In genomic region chr14:38203929-38204716, GRCh38 we compare ENCODE assay signal across 21 cellular contexts. TPM values are rescaled to one million over a fixed set of nuclear protein-coding genes. Genes with fewer than 3 reads are reported as not detected.
DNase-seq lines count a peak whose midpoint lies in the region; ATAC-seq, FAIRE-seq and TF ChIP-seq lines count a peak whose summit lies in the region.
"Had no signal": no experiment of that assay in that cellular context is flagged by ENCODE, and none has a peak within 500 bp of the region (broad histone marks: within the 10 kb centered on the region; RNA-seq: fewer than 3 reads in every experiment).

No MANE protein-coding gene starts in this region.

- no peak overlapping the region for H3K4me3 ChIP-seq in H1 (ENCODE audit: extremely low read depth in 1 of 4, insufficient read depth in 2 of 4, low read depth in 3 of 4, low read length in 4 of 4)
- H3K4me3 ChIP-seq in CD8-positive, alpha-beta memory T cell (ENCODE audit: low read length): no peak overlapping the region
- H3K4me3 ChIP-seq in heart right ventricle: no peak overlapping the region
- H3K4me3 ChIP-seq: BLaER1, MG63 had no signal

- H4K91ac ChIP-seq in H1 (replicated peaks; ENCODE audit: insufficient read length, low read length): no peak overlapping the region

- H3K79me2 ChIP-seq in H1 (ENCODE audit: control insufficient read depth in 1 of 2, insufficient read depth in 2 of 2, low read length in 2 of 2): no peaks in the 10 kb centered on the region

- H2AFZ ChIP-seq in H1 (ENCODE audit: low read length): no peak overlapping the region

- FAIRE-seq in H1 (lab: Jason Lieb, UNC): peak; percentile 28
- FAIRE-seq: GM12892, GM19239 had no signal

- H3K18ac ChIP-seq in H1 (ENCODE audit: extremely low read depth, low read length): no peak overlapping the region

- H2BK120ac ChIP-seq in H1 (replicated peaks; ENCODE audit: low read depth, low read length): no peak overlapping the region

- H3K9ac ChIP-seq in H1 (replicated peaks in 1 of 4; ENCODE audit: extremely low read depth in 1 of 4, low read depth in 3 of 4, low read length in 3 of 4): no peak overlapping the region
- H3K9ac ChIP-seq: BLaER1 had no signal

- H2BK20ac ChIP-seq in H1 (ENCODE audit: low read length): no peak overlapping the region

- H2BK12ac ChIP-seq in H1 (ENCODE audit: low read depth, low read length): no peak overlapping the region

- TF ChIP-seq POLR2A in H1 (IDR thresholded peaks at IDR 0.05; ENCODE audit: control extremely low read depth in 1 of 2, low read depth in 2 of 2, low read length in 2 of 2): peak; percentile 94 to 99

- peak overlapping the region; percentile 40 for H3K27ac Mint-ChIP-seq in HFFc6
- H3K27ac Mint-ChIP-seq in CD8-positive, alpha-beta memory T cell: no peak overlapping the region
- no peak overlapping the region for H3K27ac Mint-ChIP-seq in activated naive CD4-positive, alpha-beta T cell treated with anti-CD3 and anti-CD28 coated beads, Interleukin-2, amount 10 ng/mL, durations not matched to agents 7 days and 5 days
- H3K27ac Mint-ChIP-seq: T-helper 1 cell treated with Interleukin-12 subunit alpha and Interleukin-12 subunit beta and Interleukin-4 antibody, amounts not matched to agents 30 μg/mL and 1 μg/mL, for 36 hours had no signal

- TF ChIP-seq EP300 in H1 (IDR thresholded peaks at IDR 0.05; ENCODE audit: borderline replicate concordance in 1 of 2, low read depth in 2 of 2, low read length in 2 of 2): no peak

- no peak overlapping the region for H3K23ac ChIP-seq in H1 (ENCODE audit: insufficient read length)

- H3K36me3 Mint-ChIP-seq in HFFc6 (ENCODE audit: low read depth): peaks cover 16% of the 10 kb centered on the region; the same call in 1 of the 2 replicates
- H3K36me3 Mint-ChIP-seq in CD8-positive, alpha-beta memory T cell: no peaks in the 10 kb centered on the region
- no peaks in the 10 kb centered on the region for H3K36me3 Mint-ChIP-seq in activated naive CD4-positive, alpha-beta T cell treated with anti-CD3 and anti-CD28 coated beads, Interleukin-2, amount 10 ng/mL, durations not matched to agents 7 days and 5 days

- no peaks in the 10 kb centered on the region for H3K79me1 ChIP-seq in H1 (ENCODE audit: low read depth, low read length)

- peaks cover 4 to 21% (median 13%) of the 10 kb centered on the region in 4 experiments; a peak in 6 of 8 replicates for H3K36me3 ChIP-seq in H1 (ENCODE audit: control insufficient read depth in 2 of 4, insufficient read depth in 4 of 4, low read length in 3 of 4)
- no peaks in the 10 kb centered on the region for H3K36me3 ChIP-seq in CD8-positive, alpha-beta memory T cell (ENCODE audit: insufficient read depth, low read length)
- no peaks in the 10 kb centered on the region for H3K36me3 ChIP-seq in heart right ventricle
- H3K36me3 ChIP-seq: BLaER1, MG63 had no signal

- no peak overlapping the region for H4K5ac ChIP-seq in H1 (ENCODE audit: insufficient read length, low read depth, low read length)

- DNase-seq in DMS 273 treated with DMSO at 0.1 percent for 48 hours (lab: John Stamatoyannopoulos, UW) (peak; percentile 54), HFFc6 (no peak), NCI-H69 (lab: John Stamatoyannopoulos, UW) (peak; percentile 92), H1 (ENCODE audit: low read depth in 1 of 2, low spot score in 2 of 2) (no peak), heart right ventricle (no peak)
- no peak for DNase-seq in CD8-positive, alpha-beta memory T cell
- no peak for DNase-seq in activated naive CD4-positive, alpha-beta T cell treated with anti-CD3 and anti-CD28 coated beads, Interleukin-2, amount 10 ng/mL, durations not matched to agents 7 days and 5 days
- DNase-seq: DMS53, GOT3, KG1, MG63, NCI-H1436 treated with DMSO at 0.1 percent for 48 hours, NCI-H2107, NCI-H446 treated with DMSO at 0.1 percent for 48 hours had no signal

- H4K20me1 ChIP-seq in H1 (replicated peaks in 1 of 2; ENCODE audit: control insufficient read depth in 1 of 2, insufficient read depth in 2 of 2, low read length in 2 of 2): peaks cover 7 to 8% of the 10 kb centered on the region in 2 experiments
- H4K20me1 ChIP-seq: BLaER1 had no signal

- H2BK15ac ChIP-seq in H1 (ENCODE audit: low read length): no peak overlapping the region

- H3K14ac ChIP-seq in H1 (ENCODE audit: insufficient read length): no peak overlapping the region

- H3K27ac ChIP-seq in H1 (ENCODE audit: low read depth, low read length) (no peak overlapping the region), heart right ventricle (no peak overlapping the region)
- no peak overlapping the region for H3K27ac ChIP-seq in CD8-positive, alpha-beta memory T cell (ENCODE audit: low read depth, low read length)
- H3K27ac ChIP-seq: BLaER1, HL-60 had no signal

- ATAC-seq in heart right ventricle: no peak
- ATAC-seq: Panc1, Right ventricle myocardium inferior had no signal

- peaks cover 92% of the 10 kb centered on the region for H3K4me1 Mint-ChIP-seq in HFFc6 (ENCODE audit: low read depth)
- H3K4me1 Mint-ChIP-seq in CD8-positive, alpha-beta memory T cell: peaks cover 8 to 15% (median 14%) of the 10 kb centered on the region in 3 donors
- peaks cover 7% of the 10 kb centered on the region for H3K4me1 Mint-ChIP-seq in activated naive CD4-positive, alpha-beta T cell treated with anti-CD3 and anti-CD28 coated beads, Interleukin-2, amount 10 ng/mL, durations not matched to agents 7 days and 5 days

- H3K27me3 ChIP-seq in H1 (replicated peaks in 1 of 4; ENCODE audit: control insufficient read depth in 3 of 4, extremely low read depth in 1 of 4, insufficient read depth in 3 of 4, low read length in 3 of 4) (peaks cover 24 to 35% (median 32%) of the 10 kb centered on the region in 4 experiments), heart right ventricle (peaks cover 0 to 29% (median 26%) of the 10 kb centered on the region in 7 donors)
- peaks cover 16% of the 10 kb centered on the region for H3K27me3 ChIP-seq in CD8-positive, alpha-beta memory T cell (ENCODE audit: insufficient read depth, low read length, poor library complexity, severe bottlenecking)
- H3K27me3 ChIP-seq: BLaER1, MG63 had no signal

- no peak overlapping the region for H3K4ac ChIP-seq in H1 (replicated peaks; ENCODE audit: insufficient read length, low read depth, low read length)

- H3K9me3 ChIP-seq in H1 (ENCODE audit: insufficient read depth in 2 of 2, low read depth in 1 of 2, low read length in 1 of 2): peaks cover 0 to 4% of the 10 kb centered on the region in 2 experiments; a peak in 1 of 4 replicates
- no peaks in the 10 kb centered on the region for H3K9me3 ChIP-seq in CD8-positive, alpha-beta memory T cell (ENCODE audit: low read length)
- peaks cover 0 to 11% (median 2%) of the 10 kb centered on the region in 11 donors for H3K9me3 ChIP-seq in heart right ventricle
- H3K9me3 ChIP-seq: MG63 had no signal

- peaks cover 2% of the 10 kb centered on the region; the same call in 1 of the 2 replicates for H3K27me3 Mint-ChIP-seq in HFFc6 (ENCODE audit: insufficient read depth)
- H3K27me3 Mint-ChIP-seq in CD8-positive, alpha-beta memory T cell: peaks cover 23 to 31% of the 10 kb centered on the region in 2 donors
- peaks cover 41% of the 10 kb centered on the region for H3K27me3 Mint-ChIP-seq in activated naive CD4-positive, alpha-beta T cell treated with anti-CD3 and anti-CD28 coated beads, Interleukin-2, amount 10 ng/mL, durations not matched to agents 7 days and 5 days

- H3K4me3 Mint-ChIP-seq in HFFc6: no peak overlapping the region
- no peak overlapping the region for H3K4me3 Mint-ChIP-seq in CD8-positive, alpha-beta memory T cell
- H3K4me3 Mint-ChIP-seq in activated naive CD4-positive, alpha-beta T cell treated with anti-CD3 and anti-CD28 coated beads, Interleukin-2, amount 10 ng/mL, durations not matched to agents 7 days and 5 days: no peak overlapping the region
- H3K4me3 Mint-ChIP-seq: T-helper 1 cell treated with Interleukin-12 subunit alpha and Interleukin-12 subunit beta and Interleukin-4 antibody, amounts not matched to agents 30 μg/mL and 1 μg/mL, for 36 hours had no signal

- no peak overlapping the region for H2AK5ac ChIP-seq in H1 (ENCODE audit: low read depth, low read length)

- H3K56ac ChIP-seq in H1 (replicated peaks; ENCODE audit: insufficient read length, low read depth, low read length): no peak overlapping the region

- H4K8ac ChIP-seq in H1 (ENCODE audit: extremely low read depth, insufficient read depth, low read length): no peak overlapping the region

- TF ChIP-seq CTCF in HFFc6 (IDR thresholded peaks at IDR 0.05): no peak
- no peak for TF ChIP-seq CTCF in H1 (IDR thresholded peaks at IDR 0.05; ENCODE audit: control extremely low read depth in 1 of 3, insufficient read depth in 1 of 3, low read depth in 1 of 3, low read length in 3 of 3)
- no peak for TF ChIP-seq CTCF in heart right ventricle (IDR thresholded peaks at IDR 0.05)

- no peak for TF ChIP-seq RAD21 in H1 (IDR thresholded peaks at IDR 0.05 in 1 of 2, conservative IDR thresholded peaks at IDR 0.05 in 1 of 2; ENCODE audit: low read depth in 2 of 2, low read length in 2 of 2)

- no peak overlapping the region for H2BK5ac ChIP-seq in H1 (ENCODE audit: low read depth, low read length)

- peaks cover 6% of the 10 kb centered on the region for H3K23me2 ChIP-seq in H1 (ENCODE audit: low read depth, low read length)

- CTCF ChIA-PET in H1 (lab: Charles Lee; ENCODE audit: partially characterized antibody): interaction anchor here (1.4 to 1.6 kb wide), 2 partner anchors 214 to 397 kb away, joined by 3 to 5 read pairs; no protein-coding TSS in a partner anchor
- CTCF ChIA-PET in CD8-positive, alpha-beta memory T cell (lab: Charles Lee): no interaction called here
- CTCF ChIA-PET in activated naive CD4-positive, alpha-beta T cell treated with anti-CD3 and anti-CD28 coated beads, Interleukin-2, amount 10 ng/mL, durations not matched to agents 7 days and 5 days (lab: Charles Lee): no interaction called here

- H3K4me2 ChIP-seq in H1 (ENCODE audit: insufficient read depth in 1 of 2, low read depth in 2 of 2, low read length in 2 of 2): no peak overlapping the region
- H3K4me2 ChIP-seq: BLaER1 had no signal

- H3K9me3 Mint-ChIP-seq in HFFc6: peaks cover 4% of the 10 kb centered on the region
- peaks cover 0 to 5% (median 3%) of the 10 kb centered on the region in 5 donors for H3K9me3 Mint-ChIP-seq in CD8-positive, alpha-beta memory T cell
- no peaks in the 10 kb centered on the region for H3K9me3 Mint-ChIP-seq in activated naive CD4-positive, alpha-beta T cell treated with anti-CD3 and anti-CD28 coated beads, Interleukin-2, amount 10 ng/mL, durations not matched to agents 7 days and 5 days
- H3K9me3 Mint-ChIP-seq: T-helper 1 cell treated with Interleukin-12 subunit alpha and Interleukin-12 subunit beta and Interleukin-4 antibody, amounts not matched to agents 30 μg/mL and 1 μg/mL, for 36 hours had no signal

- 48% methylated on average over 2 of the region's 2 CpGs; no CpG with 5 or more reads in 1 of the 2 experiments for WGBS in H1 (ENCODE audit: extremely low coverage in 1 of 2, insufficient coverage in 1 of 2, insufficient read length in 1 of 2, insufficient replicate concordance in 2 of 2, low coverage in 1 of 2, low lambda C conversion rate in 2 of 2, missing lambda C conversion rate in 1 of 2), 2 experiments
- WGBS in heart right ventricle, 2 donors: 38 to 54% methylated on average over 2 of the region's 2 CpGs

- POLR2A ChIA-PET in H1 (lab: Charles Lee; ENCODE audit: partially characterized antibody): interaction anchor here (0.7 to 8.9 kb wide), 24 partner anchors 10 to 522 kb away, joined by 3 to 70 read pairs (median 4); partner anchors contain the start of gene CLEC14A
- POLR2A ChIA-PET in CD8-positive, alpha-beta memory T cell (lab: Charles Lee): no interaction called here

- H3K4me1 ChIP-seq in H1 (replicated peaks in 1 of 4; ENCODE audit: control insufficient read depth in 3 of 4, insufficient read depth in 4 of 4, low read length in 3 of 4) (peaks cover 3 to 16% (median 7%) of the 10 kb centered on the region in 4 experiments; a peak in 6 of 7 replicates), heart right ventricle (peaks cover 0 to 16% (median 10%) of the 10 kb centered on the region in 9 donors)
- no peaks in the 10 kb centered on the region for H3K4me1 ChIP-seq in CD8-positive, alpha-beta memory T cell (ENCODE audit: insufficient read depth, low read length)

- intact Hi-C loops in heart right ventricle (cut with DNase I): loop anchor here in 2 of 10 donors (10.0 kb wide), 2 partner anchors 219 to 299 kb away; no protein-coding TSS in a partner anchor

RNA-seq across cellular contexts. Expression of gene SSTR1, which starts 3.6 kb away (rescaled TPM):
- total RNA-seq in HFFc6 (2021; fragmentation: NEBNext Ultra II Directional; extraction: Animal tissue kit (Norgen Biotek cat#: 25700)): 100 to 1,000 TPM; 106 to 209 (median 120) TPM
- total RNA-seq in H1 (2021; fragmentation: NEBNext Ultra II Directional; extraction: Animal tissue kit (Norgen Biotek cat#: 25700)): 0.75 and 0.93 TPM in 2 replicates
- polyA plus RNA-seq in H1 (2011; rRNA removed) (0.82 and 1.3 TPM in 2 replicates), heart right ventricle (under 1 TPM; 0.22 to 0.48 TPM)
- polyA plus RNA-seq in H1 (2011; cell fraction: cytosol; rRNA removed): 0.63 TPM
- polyA plus RNA-seq in H1 (2011; cell fraction: nucleus; rRNA removed): 2.7 TPM
- polyA plus RNA-seq in H1 (2012, experiment 1 of 2): 0.52 to 0.83 TPM (median 0.59 TPM) in 4 replicates
- 0.24 TPM for polyA plus RNA-seq in H1 (2012, experiment 2 of 2)
- polyA plus RNA-seq in H1 (2013, experiment 1 of 2): 0.79 TPM
- 0.72 TPM for polyA plus RNA-seq in H1 (2013, experiment 2 of 2)
- 0.85 and 1.4 TPM in 2 replicates for polyA minus RNA-seq in H1 (2011; rRNA and poly(A)+ RNA removed)
- polyA minus RNA-seq in H1 (2011; cell fraction: cytosol; rRNA and poly(A)+ RNA removed): 1.5 TPM
- polyA minus RNA-seq in H1 (2011; cell fraction: nucleus; rRNA and poly(A)+ RNA removed): 2.4 TPM
- not detected for total RNA-seq in CD8-positive, alpha-beta memory T cell
- not detected for polyA plus RNA-seq in CD8-positive, alpha-beta memory T cell
- 1 to 10 TPM in 3 of 10 donors, under 1 TPM in 7; 0.47 to 1.8 (median 0.65) TPM for total RNA-seq in heart right ventricle

RNA-seq across cellular contexts. Expression of gene CLEC14A, which starts 51.8 kb away (rescaled TPM):
- under 1 TPM in 2 of 6 experiments, not detected in 4; 0.08 to 0.12 TPM for total RNA-seq in HFFc6 (2021; fragmentation: NEBNext Ultra II Directional; extraction: Animal tissue kit (Norgen Biotek cat#: 25700))
- total RNA-seq in H1 (2021; fragmentation: NEBNext Ultra II Directional; extraction: Animal tissue kit (Norgen Biotek cat#: 25700)): 0.13 TPM in 2 replicates
- 0.09 and 0.17 TPM in 2 replicates for polyA plus RNA-seq in H1 (2011; rRNA removed)
- polyA plus RNA-seq in H1 (2011; cell fraction: cytosol; rRNA removed): 0.16 TPM
- 0.11 TPM for polyA plus RNA-seq in H1 (2011; cell fraction: nucleus; rRNA removed)
- polyA plus RNA-seq in H1 (2012, experiment 1 of 2): 0.15 to 0.17 TPM in 2 of 4 replicates, not detected in the others
- polyA plus RNA-seq in H1 (2012, experiment 2 of 2): 0.10 TPM
- 0.06 TPM for polyA plus RNA-seq in H1 (2013, experiment 1 of 2)
- 0.04 TPM for polyA plus RNA-seq in H1 (2013, experiment 2 of 2)
- not detected in 2 replicates for polyA minus RNA-seq in H1 (2011; rRNA and poly(A)+ RNA removed)
- not detected for polyA minus RNA-seq in H1 (2011; cell fraction: cytosol; rRNA and poly(A)+ RNA removed)
- polyA minus RNA-seq in H1 (2011; cell fraction: nucleus; rRNA and poly(A)+ RNA removed): not detected
- not detected for total RNA-seq in CD8-positive, alpha-beta memory T cell
- polyA plus RNA-seq in CD8-positive, alpha-beta memory T cell: not detected
- 10 to 100 TPM; 26.6 to 45.9 (median 37.1) TPM for total RNA-seq in heart right ventricle
- polyA plus RNA-seq in heart right ventricle: 10 to 100 TPM; 18.4 to 71.8 TPM

Comparison
In these comparisons a context has a peak if more than half of its experiments do, and no peak if none do; other contexts are left out.
1. DNase-seq: peak in DMS 273 treated with DMSO at 0.1 percent for 48 hours (single experiment) and NCI-H69 (single experiment); none in HFFc6 (single experiment), H1 (0 of 2), CD8-positive, alpha-beta memory T cell (0 of 5), activated naive CD4-positive, alpha-beta T cell treated with anti-CD3 and anti-CD28 coated beads, Interleukin-2, amount 10 ng/mL, durations not matched to agents 7 days and 5 days (single experiment) and heart right ventricle (0 of 2).
2. RNA of gene SSTR1, which starts 3.6 kb away (total RNA-seq): 106 to 209 TPM in HFFc6; 0.75 to 0.93 TPM in H1, 0.47 to 1.8 TPM in heart right ventricle and not detected in CD8-positive, alpha-beta memory T cell; every median in the first group is over 10 times any median in the second.
3. RNA of gene CLEC14A, which starts 51.8 kb away (total RNA-seq): 26.6 to 45.9 TPM in heart right ventricle; 0.13 TPM in H1, 0.08 to 0.12 TPM in HFFc6 and not detected in CD8-positive, alpha-beta memory T cell; every median in the first group is over 10 times any median in the second.